Comparison of ENCODE assay signal across 11 cellular contexts in genomic region chr19:13044160-13044853, GRCh38. TPM values are rescaled to one million over a fixed set of nuclear protein-coding genes. Genes with fewer than 3 reads are reported as not detected.
A peak's percentile ranks its signal among the peaks of the same experiment; 100 is the strongest.
DNase-seq lines count a peak whose midpoint lies in the region; ATAC-seq, FAIRE-seq and TF ChIP-seq lines count a peak whose summit lies in the region.
"Had no signal": no experiment of that assay in that cellular context is flagged by ENCODE, and none has a peak within 500 bp of the region (broad histone marks: within the 10 kb centered on the region; RNA-seq: fewer than 3 reads in every experiment).

No MANE protein-coding gene starts in this region.

- dilution Hi-C loops in keratinocyte (cut with MboI; ENCODE audit: extremely low pct_ligation_motif_present, low sequenced_read_pairs) = no loop called here

- FAIRE-seq in keratinocyte (lab: Jason Lieb, UNC) = peak; percentile 52
- FAIRE-seq: GM12891 had no signal

- H3K9ac ChIP-seq in keratinocyte (ENCODE audit: control insufficient read depth, extremely low read depth, insufficient read depth, low read length) (peak overlapping the region; percentile 24), subcutaneous abdominal adipose tissue (ENCODE audit: low read length in 5 of 5) (no peak overlapping the region)

- H3K27ac ChIP-seq in keratinocyte (ENCODE audit: control insufficient read depth, insufficient read depth, low read length) (peak overlapping the region; percentile 57), subcutaneous abdominal adipose tissue (ENCODE audit: low read depth, low read length) (peak overlapping the region; percentile 48), Peyer's patch (no peak overlapping the region)

- H4K20me1 ChIP-seq in keratinocyte (ENCODE audit: control insufficient read depth, extremely low read depth, insufficient read depth, low read length) = no peaks in the 10 kb centered on the region

- CTCF ChIA-PET in activated CD4-positive, alpha-beta T cell treated with anti-CD3 and anti-CD28 coated beads for 36 hours (lab: Charles Lee) = interaction anchor here (1.0 to 2.1 kb wide), 4 partner anchors 10 to 151 kb away, joined by 3 to 14 read pairs (median 6); no protein-coding TSS in a partner anchor

- H3K9me1 ChIP-seq in keratinocyte (ENCODE audit: control insufficient read depth, extremely low read depth, insufficient read depth, low read length) = peaks cover 4% of the 10 kb centered on the region

- H3K36me3 Mint-ChIP-seq in activated CD4-positive, alpha-beta T cell treated with anti-CD3 and anti-CD28 coated beads for 36 hours (ENCODE audit: low read depth) = no peaks in the 10 kb centered on the region

- no peak overlapping the region for H2AFZ ChIP-seq in keratinocyte (ENCODE audit: control insufficient read depth, low read length)

- peaks cover 66% of the 10 kb centered on the region for H3K79me2 ChIP-seq in keratinocyte (ENCODE audit: control insufficient read depth, insufficient read depth, low read length)

- H3K4me2 ChIP-seq in keratinocyte (ENCODE audit: control insufficient read depth, extremely low read depth, insufficient read depth, low read depth, low read length) = peak overlapping the region; percentile 52

- TF ChIP-seq CTCF in keratinocyte (optimal IDR thresholded peaks at IDR 0.05 in 1 of 3, IDR thresholded peaks at IDR 0.05 in 1 of 3, conservative IDR thresholded peaks at IDR 0.05 in 1 of 3; ENCODE audit: extremely low read depth in 1 of 3, insufficient read depth in 2 of 3, low read length in 3 of 3) (no peak), Peyer's patch (IDR thresholded peaks at IDR 0.05) (no peak)

- peak; percentile 61 for ATAC-seq in activated CD4-positive, alpha-beta T cell treated with anti-CD3 and anti-CD28 coated beads for 36 hours
- no peak for ATAC-seq in HG03442 (IDR thresholded peaks at IDR 0.05; ENCODE audit: unreplicated experiment)

- H3K4me3 ChIP-seq in keratinocyte (ENCODE audit: control insufficient read depth in 2 of 3, extremely low read depth in 1 of 3, insufficient read depth in 2 of 3, low read depth in 1 of 3, low read length in 3 of 3) (no peak overlapping the region), subcutaneous abdominal adipose tissue (ENCODE audit: low read depth in 1 of 5, low read length in 5 of 5) (no peak overlapping the region), Peyer's patch (no peak overlapping the region)

- intact Hi-C loops in activated CD4-positive, alpha-beta T cell treated with anti-CD3 and anti-CD28 coated beads for 36 hours (cut with DNase I, micrococcal nuclease) = no loop called here

- H3K9me3 ChIP-seq in keratinocyte (ENCODE audit: control insufficient read depth, low read depth, low read length) (no peaks in the 10 kb centered on the region), subcutaneous abdominal adipose tissue (ENCODE audit: control insufficient read depth in 5 of 5, low read length in 5 of 5) (no peaks in the 10 kb centered on the region), Peyer's patch (no peaks in the 10 kb centered on the region)

- no peak overlapping the region for H3K4me3 Mint-ChIP-seq in activated CD4-positive, alpha-beta T cell treated with anti-CD3 and anti-CD28 coated beads for 36 hours

- no peaks in the 10 kb centered on the region for H3K27me3 Mint-ChIP-seq in activated CD4-positive, alpha-beta T cell treated with anti-CD3 and anti-CD28 coated beads for 36 hours

- peak; percentile 23 for DNase-seq in activated CD4-positive, alpha-beta T cell treated with anti-CD3 and anti-CD28 coated beads for 36 hours
- DNase-seq in activated CD4-positive, alpha-beta T cell treated with anti-CD3 and anti-CD28 coated beads, Interleukin-2, amount 50 U/mL, for 1 hour = no peak
- DNase-seq in activated gamma-delta T cell treated with anti-CD3 and anti-CD28 coated beads, Interleukin-2, amount 50 U/mL, for 16 hours (ENCODE audit: low read depth) = peak; percentile 55
- DNase-seq in keratinocyte (ENCODE audit: low read depth, low spot score) = no peak
- no peak for DNase-seq in NCI-H187 treated with DMSO at 0.1 percent for 48 hours (lab: John Stamatoyannopoulos, UW)
- no peak for DNase-seq in Peyer's patch
- DNase-seq: central memory CD4-positive, alpha-beta T cell; NCI-H1105 had no signal

- TF ChIP-seq POLR2A in Peyer's patch (IDR thresholded peaks at IDR 0.05) = no peak

- H3K36me3 ChIP-seq in keratinocyte (ENCODE audit: control insufficient read depth in 2 of 2, extremely low read depth in 1 of 2, insufficient read depth in 2 of 2, low read length in 2 of 2) = peaks cover 0 to 16% of the 10 kb centered on the region in 2 experiments
- H3K36me3 ChIP-seq in subcutaneous abdominal adipose tissue (ENCODE audit: control insufficient read depth in 5 of 5, insufficient read depth in 5 of 5, low read length in 5 of 5) = peaks cover 0 to 18% (median 6%) of the 10 kb centered on the region in 5 donors
- H3K36me3 ChIP-seq in Peyer's patch = no peaks in the 10 kb centered on the region

- peak overlapping the region; percentile 55 for H3K27ac Mint-ChIP-seq in activated CD4-positive, alpha-beta T cell treated with anti-CD3 and anti-CD28 coated beads for 36 hours

- H3K27me3 ChIP-seq in keratinocyte (ENCODE audit: control insufficient read depth, extremely low read depth, insufficient read depth, low read length) = no peaks in the 10 kb centered on the region
- no peaks in the 10 kb centered on the region for H3K27me3 ChIP-seq in subcutaneous abdominal adipose tissue (ENCODE audit: control insufficient read depth in 5 of 5, insufficient read depth in 4 of 5, low read length in 5 of 5)
- no peaks in the 10 kb centered on the region for H3K27me3 ChIP-seq in Peyer's patch

- H3K4me1 ChIP-seq in keratinocyte (ENCODE audit: control insufficient read depth, extremely low read depth, insufficient read depth, low read length) (peaks cover 34% of the 10 kb centered on the region), subcutaneous abdominal adipose tissue (ENCODE audit: control insufficient read depth in 5 of 5, insufficient read depth in 5 of 5, low read length in 5 of 5) (peaks cover 13 to 76% (median 63%) of the 10 kb centered on the region in 5 donors), Peyer's patch (peaks cover 0 to 22% (median 0%) of the 10 kb centered on the region in 4 donors)

- no peaks in the 10 kb centered on the region for H3K9me3 Mint-ChIP-seq in activated CD4-positive, alpha-beta T cell treated with anti-CD3 and anti-CD28 coated beads for 36 hours (ENCODE audit: low read depth)

- POLR2A ChIA-PET in activated CD4-positive, alpha-beta T cell treated with anti-CD3 and anti-CD28 coated beads for 36 hours (lab: Charles Lee) = no interaction called here

- H3K4me1 Mint-ChIP-seq in activated CD4-positive, alpha-beta T cell treated with anti-CD3 and anti-CD28 coated beads for 36 hours = peaks cover 10% of the 10 kb centered on the region

RNA-seq across cellular contexts. Expression of gene NFIX, which starts 49.0 kb away (rescaled TPM):
- total RNA-seq in activated CD4-positive, alpha-beta T cell treated with anti-CD3 and anti-CD28 coated beads for 36 hours = 1 to 10 TPM; 4.3 to 4.8 TPM
- polyA plus RNA-seq in keratinocyte = 3.1 to 21.4 TPM (median 5.2 TPM) in 3 replicates
- 13.1 TPM for polyA plus RNA-seq in keratinocyte (2011; ENCODE audit: low read depth)
- 8.8 and 19.1 TPM in 2 replicates for polyA plus RNA-seq in keratinocyte (2011; cell fraction: cytosol; rRNA removed)
- 16.8 and 22.7 TPM in 2 replicates for polyA plus RNA-seq in keratinocyte (2011; cell fraction: nucleus; rRNA removed)
- 11.9 and 50.9 TPM in 2 replicates for polyA plus RNA-seq in keratinocyte (2012; ENCODE audit: low replicate concordance)
- polyA minus RNA-seq in keratinocyte = 8.7 to 101 TPM (median 9.2 TPM) in 3 replicates
- polyA minus RNA-seq in keratinocyte (2011; cell fraction: cytosol; rRNA and poly(A)+ RNA removed) = 22.1 TPM
- 9.8 and 16.2 TPM in 2 replicates for polyA minus RNA-seq in keratinocyte (2011; cell fraction: nucleus; rRNA and poly(A)+ RNA removed)
- 10 to 100 TPM; 13.5 to 56.9 (median 40.0) TPM for total RNA-seq in Peyer's patch

RNA-seq across cellular contexts. Expression of gene LYL1, which starts 58.4 kb away (rescaled TPM):
- 1 to 10 TPM; 2.0 to 2.5 TPM for total RNA-seq in activated CD4-positive, alpha-beta T cell treated with anti-CD3 and anti-CD28 coated beads for 36 hours
- polyA plus RNA-seq in keratinocyte = 0.07 to 0.26 TPM (median 0.13 TPM) in 3 replicates
- polyA plus RNA-seq in keratinocyte (2011; ENCODE audit: low read depth) = 0.35 TPM
- polyA plus RNA-seq in keratinocyte (2011; cell fraction: cytosol; rRNA removed) = 0.08 and 0.09 TPM in 2 replicates
- polyA plus RNA-seq in keratinocyte (2011; cell fraction: nucleus; rRNA removed) = 0.08 and 0.19 TPM in 2 replicates
- polyA plus RNA-seq in keratinocyte (2012; ENCODE audit: low replicate concordance) = 0.10 and 0.50 TPM in 2 replicates
- 0.20 TPM in 1 of 3 replicates, not detected in the others for polyA minus RNA-seq in keratinocyte
- polyA minus RNA-seq in keratinocyte (2011; cell fraction: cytosol; rRNA and poly(A)+ RNA removed) = not detected
- polyA minus RNA-seq in keratinocyte (2011; cell fraction: nucleus; rRNA and poly(A)+ RNA removed) = not detected in 2 replicates
- 10 to 100 TPM in 1 of 4 donors, 1 to 10 TPM in 3; 1.2 to 21.5 (median 4.9) TPM for total RNA-seq in Peyer's patch

Comparison
In these comparisons a context has a peak if more than half of its experiments do, and no peak if none do; other contexts are left out.
1. DNase-seq: peak in activated CD4-positive, alpha-beta T cell treated with anti-CD3 and anti-CD28 coated beads for 36 hours (single experiment) and activated gamma-delta T cell treated with anti-CD3 and anti-CD28 coated beads, Interleukin-2, amount 50 U/mL, for 16 hours (single experiment); none in activated CD4-positive, alpha-beta T cell treated with anti-CD3 and anti-CD28 coated beads, Interleukin-2, amount 50 U/mL, for 1 hour (single experiment), keratinocyte (single experiment), NCI-H187 treated with DMSO at 0.1 percent for 48 hours (single experiment) and Peyer's patch (0 of 3).
2. H3K27ac ChIP-seq: peak in keratinocyte (single experiment) and subcutaneous abdominal adipose tissue (single experiment); none in Peyer's patch (0 of 4).